In the genomic region with DNA sequence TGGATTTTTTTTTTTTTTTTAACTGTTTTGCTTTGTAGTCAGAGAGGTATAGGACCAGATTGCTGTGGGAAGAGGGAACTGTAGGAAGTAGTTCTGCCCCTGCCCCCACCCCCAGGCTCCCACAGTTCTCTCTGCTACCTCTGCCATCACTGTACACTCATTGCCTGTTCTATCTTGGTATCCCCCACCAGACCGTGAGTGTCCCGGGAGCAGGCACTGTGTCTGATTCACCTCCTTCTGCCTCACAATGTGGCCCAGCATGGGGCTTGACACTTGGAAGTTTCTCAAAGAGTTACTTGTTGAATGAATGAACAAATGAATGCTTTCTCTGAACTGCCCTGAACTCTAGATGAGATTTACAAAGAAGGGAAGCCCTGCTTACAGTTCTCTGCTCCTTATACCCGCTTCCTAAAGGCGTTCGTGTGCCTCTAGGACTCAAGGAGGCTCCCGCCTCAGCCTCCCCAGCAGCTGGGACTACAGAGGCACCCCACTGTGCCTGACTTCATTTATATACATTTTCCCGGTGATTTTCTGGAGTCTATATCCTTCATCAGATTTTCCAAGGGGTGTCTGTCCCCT, we compare ENCODE assay signal across 1 cellular context.
TF ChIP-seq lines count a peak whose summit lies in the region.

No MANE protein-coding gene starts in this region.

TF ChIP-seq in WTC11, 78 proteins besides CTCF, POLR2A, EP300 and RAD21 (continued from another document):
- TF ChIP-seq, protein P1, sequence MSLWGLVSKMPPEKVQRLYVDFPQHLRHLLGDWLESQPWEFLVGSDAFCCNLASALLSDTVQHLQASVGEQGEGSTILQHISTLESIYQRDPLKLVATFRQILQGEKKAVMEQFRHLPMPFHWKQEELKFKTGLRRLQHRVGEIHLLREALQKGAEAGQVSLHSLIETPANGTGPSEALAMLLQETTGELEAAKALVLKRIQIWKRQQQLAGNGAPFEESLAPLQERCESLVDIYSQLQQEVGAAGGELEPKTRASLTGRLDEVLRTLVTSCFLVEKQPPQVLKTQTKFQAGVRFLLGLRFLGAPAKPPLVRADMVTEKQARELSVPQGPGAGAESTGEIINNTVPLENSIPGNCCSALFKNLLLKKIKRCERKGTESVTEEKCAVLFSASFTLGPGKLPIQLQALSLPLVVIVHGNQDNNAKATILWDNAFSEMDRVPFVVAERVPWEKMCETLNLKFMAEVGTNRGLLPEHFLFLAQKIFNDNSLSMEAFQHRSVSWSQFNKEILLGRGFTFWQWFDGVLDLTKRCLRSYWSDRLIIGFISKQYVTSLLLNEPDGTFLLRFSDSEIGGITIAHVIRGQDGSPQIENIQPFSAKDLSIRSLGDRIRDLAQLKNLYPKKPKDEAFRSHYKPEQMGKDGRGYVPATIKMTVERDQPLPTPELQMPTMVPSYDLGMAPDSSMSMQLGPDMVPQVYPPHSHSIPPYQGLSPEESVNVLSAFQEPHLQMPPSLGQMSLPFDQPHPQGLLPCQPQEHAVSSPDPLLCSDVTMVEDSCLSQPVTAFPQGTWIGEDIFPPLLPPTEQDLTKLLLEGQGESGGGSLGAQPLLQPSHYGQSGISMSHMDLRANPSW (CRISPR knock-in tag; conservative IDR thresholded peaks at IDR 0.05; ENCODE audit: low read depth) = no peak
- TF ChIP-seq NFATC4 (CRISPR knock-in tag; IDR thresholded peaks at IDR 0.05) (no peak), ZNF416 (CRISPR knock-in tag; IDR thresholded peaks at IDR 0.05) (no peak), ZNF425 (CRISPR knock-in tag; conservative IDR thresholded peaks at IDR 0.05) (no peak), ZNF423 (CRISPR knock-in tag; IDR thresholded peaks at IDR 0.05) (no peak), SMAD4 (CRISPR knock-in tag; IDR thresholded peaks at IDR 0.05) (no peak), SMAD3 (CRISPR knock-in tag; IDR thresholded peaks at IDR 0.05; ENCODE audit: borderline replicate concordance) (no peak), IRF2 (CRISPR knock-in tag; IDR thresholded peaks at IDR 0.05; ENCODE audit: borderline replicate concordance, low read depth) (no peak)
- TF ChIP-seq, protein P2, sequence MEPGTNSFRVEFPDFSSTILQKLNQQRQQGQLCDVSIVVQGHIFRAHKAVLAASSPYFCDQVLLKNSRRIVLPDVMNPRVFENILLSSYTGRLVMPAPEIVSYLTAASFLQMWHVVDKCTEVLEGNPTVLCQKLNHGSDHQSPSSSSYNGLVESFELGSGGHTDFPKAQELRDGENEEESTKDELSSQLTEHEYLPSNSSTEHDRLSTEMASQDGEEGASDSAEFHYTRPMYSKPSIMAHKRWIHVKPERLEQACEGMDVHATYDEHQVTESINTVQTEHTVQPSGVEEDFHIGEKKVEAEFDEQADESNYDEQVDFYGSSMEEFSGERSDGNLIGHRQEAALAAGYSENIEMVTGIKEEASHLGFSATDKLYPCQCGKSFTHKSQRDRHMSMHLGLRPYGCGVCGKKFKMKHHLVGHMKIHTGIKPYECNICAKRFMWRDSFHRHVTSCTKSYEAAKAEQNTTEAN (CRISPR knock-in tag; IDR thresholded peaks at IDR 0.05) = no peak
